In genomic region chr3:150975992-150976368, GRCh38 we compare ENCODE assay signal across 2 cellular contexts.
TF ChIP-seq lines count a peak whose summit lies in the region.

No MANE protein-coding gene starts in this region.

TF ChIP-seq in GM23338, 12 proteins besides CTCF, POLR2A, EP300 and RAD21 (continued from another document):
- TF ChIP-seq ZNF462 (CRISPR knock-in tag; IDR thresholded peaks at IDR 0.05): no peak
- TF ChIP-seq EZH2 (IDR thresholded peaks at IDR 0.05; ENCODE audit: low read depth, unreplicated experiment): no peak
- no peak for TF ChIP-seq REST (IDR thresholded peaks at IDR 0.05; ENCODE audit: unreplicated experiment)
- no peak for TF ChIP-seq STAT1 (IDR thresholded peaks at IDR 0.05; ENCODE audit: unreplicated experiment)
- no peak for TF ChIP-seq JUNB (IDR thresholded peaks at IDR 0.05; ENCODE audit: unreplicated experiment)
- TF ChIP-seq ZNF331 (CRISPR knock-in tag; IDR thresholded peaks at IDR 0.05; ENCODE audit: low read depth): no peak
- TF ChIP-seq ETS1 (IDR thresholded peaks at IDR 0.05): no peak
- no peak for TF ChIP-seq NANOG (IDR thresholded peaks at IDR 0.05; ENCODE audit: borderline replicate concordance)
- no peak for TF ChIP-seq EZH2phosphoT487 (IDR thresholded peaks at IDR 0.05; ENCODE audit: unreplicated experiment)
- no peak for TF ChIP-seq POLR2AphosphoS5 (IDR thresholded peaks at IDR 0.05; ENCODE audit: low read depth)
- no peak for TF ChIP-seq CREB1 (CRISPR knock-in tag; IDR thresholded peaks at IDR 0.05; ENCODE audit: low read depth)
TF ChIP-seq in GM23338: peak in this region for 0.

TF ChIP-seq in neural cell, 6 proteins besides CTCF, POLR2A, EP300 and RAD21:
- peak; percentile 87 for TF ChIP-seq REST (IDR thresholded peaks at IDR 0.05; ENCODE audit: borderline replicate concordance)
- peak; percentile 94 for TF ChIP-seq POLR2AphosphoS5 (IDR thresholded peaks at IDR 0.05)
- no peak for TF ChIP-seq MXI1 (conservative IDR thresholded peaks at IDR 0.05; ENCODE audit: poor library complexity, severe bottlenecking)
TF ChIP-seq in neural cell: peak in this region for 2.
